In genomic region chr19:43901395-43902390, GRCh38 we compare ENCODE assay signal across 8 cellular contexts. TPM values are rescaled to one million over a fixed set of nuclear protein-coding genes. Genes with fewer than 3 reads are reported as not detected.
DNase-seq lines count a peak whose midpoint lies in the region; ATAC-seq and TF ChIP-seq lines count a peak whose summit lies in the region.

No MANE protein-coding gene starts in this region.

- DNase-seq in ELF-1 (ENCODE audit: low read depth, low spot score) (peak; percentile 84), OCI-M2 (lab: John Stamatoyannopoulos, UW; ENCODE audit: unreplicated experiment) (peak; percentile 76), fibroblast of pulmonary artery (ENCODE audit: low read depth) (peak; percentile 93), naive B cell (peak; percentile 61)
- peak; percentile 32 to 40 for DNase-seq in stimulated activated CD8-positive, alpha-beta memory T cell treated with anti-CD3 and anti-CD28 coated beads, Interleukin-7, amount 100 ng/mL, for 1 hour (ENCODE audit: low read depth in 2 of 2)

- ATAC-seq in HG02759 (IDR thresholded peaks at IDR 0.05; ENCODE audit: unreplicated experiment) (peak; percentile 71), naive B cell (ENCODE audit: low read depth in 2 of 2) (peak; percentile 92 to 94), GM18858 (IDR thresholded peaks at IDR 0.05; ENCODE audit: unreplicated experiment) (no peak)
- ATAC-seq in activated T-helper 17 cell treated with anti-CD3 and anti-CD28 coated beads, Interleukin-2, amount 50 U/mL, for 72 hours (replicated peaks), result peak; percentile 97

- H3K27ac Mint-ChIP-seq in activated T-helper 17 cell treated with anti-CD3 and anti-CD28 coated beads, Interleukin-2, amount 50 U/mL, for 72 hours, result peak overlapping the region; percentile 73
- H3K27ac Mint-ChIP-seq in naive B cell, result peak overlapping the region in 4 of 6 donors; percentile 49 to 91 (median 86)

- no peak for TF ChIP-seq CTCF in fibroblast of pulmonary artery (IDR thresholded peaks at IDR 0.05; ENCODE audit: low read length, missing control alignments)

- peaks cover 5% of the 10 kb centered on the region for H3K36me3 Mint-ChIP-seq in activated T-helper 17 cell treated with anti-CD3 and anti-CD28 coated beads, Interleukin-2, amount 50 U/mL, for 72 hours (ENCODE audit: low read depth)
- peaks cover 55 to 70% of the 10 kb centered on the region in 2 donors for H3K36me3 Mint-ChIP-seq in naive B cell

- H3K4me3 Mint-ChIP-seq in activated T-helper 17 cell treated with anti-CD3 and anti-CD28 coated beads, Interleukin-2, amount 50 U/mL, for 72 hours, result peak overlapping the region; percentile 83
- peak overlapping the region; percentile 89 to 99 (median 98) for H3K4me3 Mint-ChIP-seq in naive B cell

- peaks cover 35% of the 10 kb centered on the region for H3K9me3 Mint-ChIP-seq in activated T-helper 17 cell treated with anti-CD3 and anti-CD28 coated beads, Interleukin-2, amount 50 U/mL, for 72 hours
- peaks cover 18 to 50% (median 39%) of the 10 kb centered on the region in 7 donors for H3K9me3 Mint-ChIP-seq in naive B cell

- no peaks in the 10 kb centered on the region for H3K27me3 Mint-ChIP-seq in activated T-helper 17 cell treated with anti-CD3 and anti-CD28 coated beads, Interleukin-2, amount 50 U/mL, for 72 hours
- no peaks in the 10 kb centered on the region for H3K27me3 Mint-ChIP-seq in naive B cell

- H3K4me1 Mint-ChIP-seq in activated T-helper 17 cell treated with anti-CD3 and anti-CD28 coated beads, Interleukin-2, amount 50 U/mL, for 72 hours, result peaks cover 4% of the 10 kb centered on the region
- peaks cover 15 to 17% (median 17%) of the 10 kb centered on the region in 3 donors for H3K4me1 Mint-ChIP-seq in naive B cell

- H3K4me3 ChIP-seq in fibroblast of pulmonary artery (replicated peaks; ENCODE audit: low read depth, low read length), result peak overlapping the region; percentile 75

RNA-seq across cellular contexts. Expression of gene ZNF404, which starts 17.9 kb away (rescaled TPM):
- total RNA-seq in activated T-helper 17 cell treated with anti-CD3 and anti-CD28 coated beads, Interleukin-2, amount 50 U/mL, for 72 hours, result 1 to 10 TPM; 1.5 to 2.1 TPM
- polyA plus RNA-seq in naive B cell (ENCODE audit: low read depth in 6 of 6), result 10 to 100 TPM in 1 of 6 donors, 1 to 10 TPM in 5; 3.1 to 11.3 (median 6.6) TPM

RNA-seq across cellular contexts. Expression of gene ZNF45, which starts 33.4 kb away (rescaled TPM):
- total RNA-seq in activated T-helper 17 cell treated with anti-CD3 and anti-CD28 coated beads, Interleukin-2, amount 50 U/mL, for 72 hours, result 10 to 100 TPM; 10.7 to 17.8 TPM
- polyA plus RNA-seq in naive B cell (ENCODE audit: low read depth in 6 of 6), result 10 to 100 TPM in 5 of 6 donors, 1 to 10 TPM in 1; 5.2 to 26.1 (median 15.1) TPM

RNA-seq across cellular contexts. Expression of gene ZNF221, which starts 49.3 kb away (rescaled TPM):
- total RNA-seq in activated T-helper 17 cell treated with anti-CD3 and anti-CD28 coated beads, Interleukin-2, amount 50 U/mL, for 72 hours, result 1 to 10 TPM; 1.2 to 4.2 TPM
- 1 to 10 TPM in 2 of 6 donors, under 1 TPM in 3, not detected in 1; 0.41 to 4.6 (median 0.97) TPM for polyA plus RNA-seq in naive B cell (ENCODE audit: low read depth in 6 of 6)

Comparison
In these comparisons a context has a peak if more than half of its experiments do, and no peak if none do; other contexts are left out.
1. DNase-seq: peak in every context shown above with its lines; median percentile 93 in fibroblast of pulmonary artery; 84 in ELF-1; 76 in OCI-M2; 61 in naive B cell; 36 in stimulated activated CD8-positive, alpha-beta memory T cell treated with anti-CD3 and anti-CD28 coated beads, Interleukin-7, amount 100 ng/mL, for 1 hour.